In genomic region chr5:150000261-150000989, GRCh38 we compare ENCODE assay signal across 8 cellular contexts. TPM values are rescaled to one million over a fixed set of nuclear protein-coding genes. Genes with fewer than 3 reads are reported as not detected.
A peak's percentile ranks its signal among the peaks of the same experiment; 100 is the strongest.
DNase-seq lines count a peak whose midpoint lies in the region; ATAC-seq and TF ChIP-seq lines count a peak whose summit lies in the region.

HMGXB3 (plus strand) TSS chr5:150000739; CDS start chr5:150004853, 4,114 bp downstream.
TIGD6 (minus strand) TSS chr5:150000654; CDS start chr5:149996348, 4,306 bp downstream.

- H3K27me3 ChIP-seq in endodermal cell (ENCODE audit: control insufficient read depth, insufficient read depth, low read length, poor library complexity, severe bottlenecking), result no peaks in the 10 kb centered on the region

- peaks cover 19% of the 10 kb centered on the region for H3K36me3 ChIP-seq in endodermal cell (ENCODE audit: control insufficient read depth, insufficient read depth, low read length)

- H3K36me3 Mint-ChIP-seq in Calu3 (ENCODE audit: insufficient read depth, unreplicated experiment), result peaks cover 59% of the 10 kb centered on the region
- peaks cover 15% of the 10 kb centered on the region for H3K36me3 Mint-ChIP-seq in endodermal cell (ENCODE audit: low read depth)
- H3K36me3 Mint-ChIP-seq in mesothelial cell of epicardium, result peaks cover 5% of the 10 kb centered on the region

- no peaks in the 10 kb centered on the region for H3K9me3 ChIP-seq in endodermal cell (ENCODE audit: control insufficient read depth, low read length)

- TF ChIP-seq CTCF in Calu3 (IDR thresholded peaks at IDR 0.05; ENCODE audit: unreplicated experiment), result no peak
- TF ChIP-seq CTCF in endodermal cell (conservative IDR thresholded peaks at IDR 0.05), result peak; percentile 17
- no peak for TF ChIP-seq CTCF in mesothelial cell of epicardium (IDR thresholded peaks at IDR 0.05; ENCODE audit: unreplicated experiment)

- H3K9me3 Mint-ChIP-seq in Calu3 (ENCODE audit: low read depth, unreplicated experiment) (no peaks in the 10 kb centered on the region), endodermal cell (no peaks in the 10 kb centered on the region), mesothelial cell of epicardium (no peaks in the 10 kb centered on the region)

- H3K27me3 Mint-ChIP-seq in Calu3 (ENCODE audit: unreplicated experiment) (no peaks in the 10 kb centered on the region), endodermal cell (ENCODE audit: insufficient read depth) (no peaks in the 10 kb centered on the region), mesothelial cell of epicardium (ENCODE audit: low read depth) (no peaks in the 10 kb centered on the region)

- H3K4me3 Mint-ChIP-seq in Calu3 (ENCODE audit: low read depth, unreplicated experiment), result peak within 1 kb of the TSS; percentile 88
- peak within 1 kb of the TSS; percentile 87 for H3K4me3 Mint-ChIP-seq in endodermal cell
- peak within 1 kb of the TSS; percentile 84 for H3K4me3 Mint-ChIP-seq in mesothelial cell of epicardium

- H3K9ac ChIP-seq in endodermal cell (ENCODE audit: extremely low read depth, low read length, poor library complexity, severe bottlenecking), result peak within 1 kb of the TSS; percentile 79

- no TSS peak for BruUV-seq in Calu3 (replicated peaks; lab: Mats Ljungman, UMichigan)

- peak within 1 kb of the TSS; percentile 45 for H3K27ac ChIP-seq in endodermal cell (ENCODE audit: low read depth, low read length)

- peak within 1 kb of the TSS; percentile 98 for H3K27ac Mint-ChIP-seq in Calu3 (ENCODE audit: unreplicated experiment)
- H3K27ac Mint-ChIP-seq in endodermal cell, result peak within 1 kb of the TSS; percentile 98
- peak within 1 kb of the TSS; percentile 93 for H3K27ac Mint-ChIP-seq in mesothelial cell of epicardium

- 0% methylated on average over 52 to 72 of the region's 72 CpGs for WGBS in endodermal cell (ENCODE audit: insufficient coverage in 1 of 2, insufficient read length in 1 of 2), 2 experiments

- peak; percentile 97 for DNase-seq in Calu3
- DNase-seq in HUDEP-2 (lab: John Stamatoyannopoulos, UW; ENCODE audit: unreplicated experiment in 76 of 76), result peak in 75 of 76 experiments; percentile 8 to 92 (median 83)
- peak; percentile 92 for DNase-seq in NOMO-1 treated with dmso at 0.1 percent for 144 hours (lab: John Stamatoyannopoulos, UW; ENCODE audit: unreplicated experiment)
- DNase-seq in activated CD8-positive, alpha-beta memory T cell treated with anti-CD3 and anti-CD28 coated beads, Interleukin-2, amount 50 U/mL, for 24 hours (ENCODE audit: extremely low read depth), result peak; percentile 78
- peak; percentile 98 for DNase-seq in endodermal cell
- DNase-seq in mesothelial cell of epicardium (ENCODE audit: low spot score in 2 of 2, unreplicated experiment in 2 of 2), result peak; percentile 72 to 88
- peak; percentile 73 to 74 for DNase-seq in stimulated activated CD8-positive, alpha-beta memory T cell treated with anti-CD3 and anti-CD28 coated beads, Interleukin-15, amount 100 ng/mL, for 4 hours (ENCODE audit: low read depth in 2 of 2)

- ATAC-seq in GM21390 (IDR thresholded peaks at IDR 0.05; ENCODE audit: unreplicated experiment), result peak; percentile 82

- H3K4me1 Mint-ChIP-seq in Calu3 (ENCODE audit: low read depth, unreplicated experiment), result peaks cover 38% of the 10 kb centered on the region
- H3K4me1 Mint-ChIP-seq in endodermal cell, result peaks cover 23% of the 10 kb centered on the region
- H3K4me1 Mint-ChIP-seq in mesothelial cell of epicardium, result peaks cover 29% of the 10 kb centered on the region

- H3K4me3 ChIP-seq in endodermal cell (ENCODE audit: low read length), result peak within 1 kb of the TSS; percentile 90

- intact Hi-C loops in Calu3 (cut with micrococcal nuclease; ENCODE audit: unreplicated experiment), result loop anchor here (2.0 kb wide), 1 partner anchor 20 kb away; no protein-coding TSS in a partner anchor

- CTCF ChIA-PET in Calu3 (lab: Charles Lee), result interaction anchor here (0.7 to 1.6 kb wide), 7 partner anchors 10 to 367 kb away, joined by 3 to 8 read pairs (median 3); partner anchors contain the start of gene SLC26A2

- peaks cover 4% of the 10 kb centered on the region for H3K4me1 ChIP-seq in endodermal cell (ENCODE audit: control insufficient read depth, insufficient read depth, low read length)

RNA-seq across cellular contexts. Expression of gene HMGXB3, which starts in this region (rescaled TPM):
- 55.9 and 58.2 TPM in 2 replicates for total RNA-seq in Calu3 (2022)
- 10 to 100 TPM; 41.0 to 43.5 TPM for total RNA-seq in endodermal cell
- polyA plus RNA-seq in endodermal cell (2013, experiment 1 of 2), result 28.0 TPM
- 28.3 TPM for polyA plus RNA-seq in endodermal cell (2013, experiment 2 of 2)
- 49.6 to 53.1 TPM (median 52.8 TPM) in 3 replicates for total RNA-seq in mesothelial cell of epicardium

RNA-seq across cellular contexts. Expression of gene TIGD6, which starts in this region (rescaled TPM):
- 5.0 and 5.2 TPM in 2 replicates for total RNA-seq in Calu3 (2022)
- 1 to 10 TPM; 3.4 to 3.8 TPM for total RNA-seq in endodermal cell
- polyA plus RNA-seq in endodermal cell (2013, experiment 1 of 2), result 5.8 TPM
- 3.7 TPM for polyA plus RNA-seq in endodermal cell (2013, experiment 2 of 2)
- total RNA-seq in mesothelial cell of epicardium, result 3.9 to 4.8 TPM (median 4.7 TPM) in 3 replicates

Comparison
In these comparisons a context has a peak if more than half of its experiments do, and no peak if none do; other contexts are left out.
1. Peak in every context shown above with its lines: DNase-seq, ATAC-seq, H3K4me3 ChIP-seq and H3K27ac ChIP-seq.